ENCODE assay signal across 1 cellular context in genomic region chr4:25258980-25259578, GRCh38.
TF ChIP-seq lines count a peak whose summit lies in the region.

No MANE protein-coding gene starts in this region.

TF ChIP-seq in K562, 482 proteins besides CTCF, POLR2A, EP300 and RAD21:
- TF ChIP-seq ATF3 (IDR thresholded peaks at IDR 0.05) (peak; percentile 53), ATF3 (CRISPR knock-in tag; conservative IDR thresholded peaks at IDR 0.05) (no peak), TBP (optimal IDR thresholded peaks at IDR 0.05; ENCODE audit: low read depth, low read length) (no peak)
TF ChIP-seq in K562: peak in this region for 1.
